In genomic region chr1:109277434-109278204, GRCh38 we compare ENCODE assay signal across 1 cellular context.
A peak's percentile ranks its signal among the peaks of the same experiment; 100 is the strongest.
TF ChIP-seq lines count a peak whose summit lies in the region.

No MANE protein-coding gene starts in this region.

TF ChIP-seq in K562, 482 proteins besides CTCF, POLR2A, EP300 and RAD21 (continued from another document):
- TF ChIP-seq SFPQ (IDR thresholded peaks at IDR 0.05; ENCODE audit: low read depth, low read length): no peak
- TF ChIP-seq HLTF (IDR thresholded peaks at IDR 0.05): no peak; the same call in 1 of the 2 replicates
- no peak for TF ChIP-seq ZNF764 (CRISPR knock-in tag; IDR thresholded peaks at IDR 0.05; ENCODE audit: low read depth)
- peak; percentile 96 for TF ChIP-seq ETV5 (CRISPR knock-in tag; IDR thresholded peaks at IDR 0.05; ENCODE audit: low read depth)
- peak in 1 of 2 experiments; percentile 45; a peak in 1 of 3 replicates for TF ChIP-seq CBX3 (IDR thresholded peaks at IDR 0.05; ENCODE audit: borderline replicate concordance in 1 of 2, low read length in 2 of 2)
- TF ChIP-seq BCL6 (CRISPR knock-in tag; IDR thresholded peaks at IDR 0.05): no peak
- TF ChIP-seq PHB (CRISPR knock-in tag; IDR thresholded peaks at IDR 0.05): no peak
- TF ChIP-seq DACH1 (IDR thresholded peaks at IDR 0.05; ENCODE audit: partially characterized antibody): no peak
- TF ChIP-seq, protein P1, sequence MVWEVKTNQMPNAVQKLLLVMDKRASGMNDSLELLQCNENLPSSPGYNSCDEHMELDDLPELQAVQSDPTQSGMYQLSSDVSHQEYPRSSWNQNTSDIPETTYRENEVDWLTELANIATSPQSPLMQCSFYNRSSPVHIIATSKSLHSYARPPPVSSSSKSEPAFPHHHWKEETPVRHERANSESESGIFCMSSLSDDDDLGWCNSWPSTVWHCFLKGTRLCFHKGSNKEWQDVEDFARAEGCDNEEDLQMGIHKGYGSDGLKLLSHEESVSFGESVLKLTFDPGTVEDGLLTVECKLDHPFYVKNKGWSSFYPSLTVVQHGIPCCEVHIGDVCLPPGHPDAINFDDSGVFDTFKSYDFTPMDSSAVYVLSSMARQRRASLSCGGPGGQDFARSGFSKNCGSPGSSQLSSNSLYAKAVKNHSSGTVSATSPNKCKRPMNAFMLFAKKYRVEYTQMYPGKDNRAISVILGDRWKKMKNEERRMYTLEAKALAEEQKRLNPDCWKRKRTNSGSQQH (CRISPR knock-in tag; IDR thresholded peaks at IDR 0.05): no peak
- TF ChIP-seq FOXP1 (CRISPR knock-in tag; IDR thresholded peaks at IDR 0.05): no peak
